23 cellular contexts compared by ENCODE assay signal in genomic region chr18:60596928-60597327, GRCh38.
DNase-seq lines count a peak whose midpoint lies in the region; ATAC-seq, FAIRE-seq and TF ChIP-seq lines count a peak whose summit lies in the region.
"Had no signal": no experiment of that assay in that cellular context is flagged by ENCODE, and none has a peak within 500 bp of the region (broad histone marks: within the 10 kb centered on the region; RNA-seq: fewer than 3 reads in every experiment).

No MANE protein-coding gene starts in this region.

- no peak overlapping the region for H3K4me3 Mint-ChIP-seq in chondrocyte (ENCODE audit: unreplicated experiment)
- H3K4me3 Mint-ChIP-seq: CD4-positive, alpha-beta memory T cell; IgD-negative memory B cell; T-helper 17 cell had no signal

- no peaks in the 10 kb centered on the region for H3K36me3 Mint-ChIP-seq in chondrocyte (ENCODE audit: low read depth)
- H3K36me3 Mint-ChIP-seq: CD4-positive, alpha-beta memory T cell had no signal

- H3K9me3 Mint-ChIP-seq in chondrocyte (ENCODE audit: low read depth): no peaks in the 10 kb centered on the region
- H3K9me3 Mint-ChIP-seq: IgD-negative memory B cell had no signal

- no peak overlapping the region for H3K27ac ChIP-seq in stomach
- H3K27ac ChIP-seq: BLaER1 treated with 17β-estradiol and CSF1 and Interleukin-3, amounts not matched to agents 10 nM and 100 nM had no signal

- H3K27me3 ChIP-seq in stomach: no peaks in the 10 kb centered on the region
- H3K27me3 ChIP-seq: BLaER1 treated with 17β-estradiol and CSF1 and Interleukin-3, amounts not matched to agents 10 nM and 100 nM had no signal

- H3K4me3 ChIP-seq in stomach: no peak overlapping the region
- H3K4me3 ChIP-seq: BLaER1 treated with 17β-estradiol and CSF1 and Interleukin-3, amounts not matched to agents 10 nM and 100 nM had no signal

- no peak for TF ChIP-seq POLR2A in stomach (IDR thresholded peaks at IDR 0.05)

- TF ChIP-seq EP300 in stomach (IDR thresholded peaks at IDR 0.05): no peak

- H3K27me3 Mint-ChIP-seq in chondrocyte (ENCODE audit: low read depth): peaks cover 15% of the 10 kb centered on the region
- H3K27me3 Mint-ChIP-seq: CD4-positive, alpha-beta memory T cell; IgD-negative memory B cell; T-helper 17 cell had no signal

- peak; percentile 50 for ATAC-seq in GM18868 (IDR thresholded peaks at IDR 0.05; ENCODE audit: unreplicated experiment)
- ATAC-seq in HG02759 (IDR thresholded peaks at IDR 0.05; ENCODE audit: unreplicated experiment): peak; percentile 46
- ATAC-seq in HG03378 (IDR thresholded peaks at IDR 0.05; ENCODE audit: unreplicated experiment): peak; percentile 40
- no peak for ATAC-seq in GM18517 (IDR thresholded peaks at IDR 0.05; ENCODE audit: unreplicated experiment)
- ATAC-seq: PC-3, T-helper 17 cell had no signal

- no peaks in the 10 kb centered on the region for H3K4me1 ChIP-seq in stomach
- H3K4me1 ChIP-seq: BLaER1 treated with 17β-estradiol and CSF1 and Interleukin-3, amounts not matched to agents 10 nM and 100 nM; Caco-2 had no signal

- no peaks in the 10 kb centered on the region for H3K9me3 ChIP-seq in stomach
- H3K9me3 ChIP-seq: BLaER1 treated with 17β-estradiol and CSF1 and Interleukin-3, amounts not matched to agents 10 nM and 100 nM; Caco-2 had no signal

- FAIRE-seq in D721Med (lab: Jason Lieb, UNC): peak; percentile 100
- FAIRE-seq: GM12892 had no signal

- intact Hi-C loops in stomach (cut with DNase I; ENCODE audit: low total_unique reads): no loop called here

- no peaks in the 10 kb centered on the region for H3K36me3 ChIP-seq in stomach
- H3K36me3 ChIP-seq: BLaER1 treated with 17β-estradiol and CSF1 and Interleukin-3, amounts not matched to agents 10 nM and 100 nM had no signal

- DNase-seq in D721Med (ENCODE audit: insufficient read length, low spot score) (no peak), stomach (no peak), chondrocyte (ENCODE audit: low spot score) (no peak)
- no peak for DNase-seq in NK-92 treated with Interleukin-12 subunit alpha and Interleukin-12 subunit beta, amount 100 ng/mL, for 24 hours (lab: John Stamatoyannopoulos, UW)
- DNase-seq: 8988T; Caco-2; CD4-positive, alpha-beta memory T cell; DND-41; NCI-H1105; NCI-H146; NCI-H2029; NCI-H2171 treated with DMSO at 0.1 percent for 48 hours; NCI-H526; PC-3; Right ventricle myocardium superior; T-helper 17 cell had no signal

- TF ChIP-seq CTCF in D721Med (IDR thresholded peaks at IDR 0.05; ENCODE audit: insufficient read depth, missing control alignments): no peak
- no peak for TF ChIP-seq CTCF in stomach (IDR thresholded peaks at IDR 0.05)
- TF ChIP-seq CTCF in chondrocyte (IDR thresholded peaks at IDR 0.05): no peak

- no peak overlapping the region for H3K27ac Mint-ChIP-seq in chondrocyte (ENCODE audit: unreplicated experiment)
- H3K27ac Mint-ChIP-seq: CD4-positive, alpha-beta memory T cell; IgD-negative memory B cell; T-helper 17 cell had no signal

- 62 to 76% (median 72%) methylated on average over 3 of the region's 3 CpGs for WGBS in stomach, 5 donors

- H3K4me1 Mint-ChIP-seq in chondrocyte (ENCODE audit: low read depth): no peaks in the 10 kb centered on the region
- H3K4me1 Mint-ChIP-seq: CD4-positive, alpha-beta memory T cell; IgD-negative memory B cell; T-helper 17 cell had no signal
